ENCODE assay signal across 8 cellular contexts in genomic region chrX:129600981-129601424, GRCh38. TPM values are rescaled to one million over a fixed set of nuclear protein-coding genes. Genes with fewer than 3 reads are reported as not detected.
DNase-seq lines count a peak whose midpoint lies in the region; ATAC-seq, FAIRE-seq and TF ChIP-seq lines count a peak whose summit lies in the region.

No MANE protein-coding gene starts in this region.

- H3K9me3 Mint-ChIP-seq in CD4-positive, CD25-positive, alpha-beta regulatory T cell: no peaks in the 10 kb centered on the region

- no peak overlapping the region for H3K27ac Mint-ChIP-seq in CD4-positive, CD25-positive, alpha-beta regulatory T cell

- peak overlapping the region in 1 of 4 donors; percentile 43 for H3K4me3 Mint-ChIP-seq in CD4-positive, CD25-positive, alpha-beta regulatory T cell

- peaks cover 14% of the 10 kb centered on the region for H3K27me3 Mint-ChIP-seq in CD4-positive, CD25-positive, alpha-beta regulatory T cell

- FAIRE-seq in GM19239 (lab: Jason Lieb, UNC): peak; percentile 87

- intact Hi-C loops in aorta (cut with DNase I): loop anchor here (10.0 kb wide), 2 partner anchors 124 to 594 kb away; no protein-coding TSS in a partner anchor

- ATAC-seq in CD4-positive, CD25-positive, alpha-beta regulatory T cell (ENCODE audit: low read depth in 2 of 2): peak; percentile 36 to 38
- ATAC-seq in HG03439 (IDR thresholded peaks at IDR 0.05; ENCODE audit: unreplicated experiment): no peak
- ATAC-seq in aorta (ENCODE audit: low FRiP score): no peak

- no peaks in the 10 kb centered on the region for H3K9me3 ChIP-seq in CD4-positive, CD25-positive, alpha-beta regulatory T cell (ENCODE audit: control insufficient read depth in 2 of 2, low read length in 2 of 2)
- no peaks in the 10 kb centered on the region for H3K9me3 ChIP-seq in Peyer's patch
- no peaks in the 10 kb centered on the region for H3K9me3 ChIP-seq in aorta (ENCODE audit: control insufficient read depth, low read length)

- TF ChIP-seq CTCF in Peyer's patch (IDR thresholded peaks at IDR 0.05): peak; percentile 5 to 54 (median 48)

- TF ChIP-seq POLR2A in Peyer's patch (IDR thresholded peaks at IDR 0.05): no peak

- H3K36me3 Mint-ChIP-seq in CD4-positive, CD25-positive, alpha-beta regulatory T cell: no peaks in the 10 kb centered on the region

- no peaks in the 10 kb centered on the region for H3K27me3 ChIP-seq in CD4-positive, CD25-positive, alpha-beta regulatory T cell (ENCODE audit: control insufficient read depth, insufficient read depth, low read length)
- H3K27me3 ChIP-seq in Peyer's patch (no peaks in the 10 kb centered on the region), aorta (ENCODE audit: control insufficient read depth in 1 of 2, insufficient read depth in 2 of 2, low read length in 1 of 2) (no peaks in the 10 kb centered on the region)

- H3K4me3 ChIP-seq in CD4-positive, CD25-positive, alpha-beta regulatory T cell (ENCODE audit: low read depth, low read length): no peak overlapping the region
- H3K4me3 ChIP-seq in Peyer's patch (no peak overlapping the region), aorta (ENCODE audit: low read length in 2 of 2) (no peak overlapping the region)

- no peaks in the 10 kb centered on the region for H3K36me3 ChIP-seq in CD4-positive, CD25-positive, alpha-beta regulatory T cell (ENCODE audit: control insufficient read depth, insufficient read depth, low read length)
- no peaks in the 10 kb centered on the region for H3K36me3 ChIP-seq in Peyer's patch
- no peaks in the 10 kb centered on the region for H3K36me3 ChIP-seq in aorta (ENCODE audit: control insufficient read depth in 1 of 2, insufficient read depth in 2 of 2, low read length in 1 of 2)

- H3K4me1 ChIP-seq in CD4-positive, CD25-positive, alpha-beta regulatory T cell (ENCODE audit: control insufficient read depth, insufficient read depth, low read length, poor library complexity, severe bottlenecking): peaks cover 8% of the 10 kb centered on the region
- H3K4me1 ChIP-seq in Peyer's patch (peaks cover 0 to 13% (median 0%) of the 10 kb centered on the region in 4 donors), aorta (ENCODE audit: control insufficient read depth in 1 of 2, insufficient read depth in 2 of 2, low read length in 2 of 2) (no peaks in the 10 kb centered on the region)

- DNase-seq in CD4-positive, CD25-positive, alpha-beta regulatory T cell: peak in 2 of 3 donors; percentile 31 to 52
- DNase-seq in GM19239 (ENCODE audit: insufficient read length, low spot score) (no peak), Peyer's patch (no peak), epidermal melanocyte (ENCODE audit: insufficient read length, low spot score) (peak; percentile 41), myocyte (ENCODE audit: low read depth) (peak; percentile 19), aorta (no peak), activated gamma-delta T cell (lab: John Stamatoyannopoulos, UW) (no peak)

- no peak overlapping the region for H3K27ac ChIP-seq in CD4-positive, CD25-positive, alpha-beta regulatory T cell (ENCODE audit: insufficient read depth, low read length, poor library complexity, severe bottlenecking)
- H3K27ac ChIP-seq in Peyer's patch (no peak overlapping the region), aorta (ENCODE audit: low read depth in 1 of 2, low read length in 2 of 2) (peak overlapping the region in 1 of 2 donors; percentile 75)

- peaks cover 0 to 35% (median 10%) of the 10 kb centered on the region in 4 donors for H3K4me1 Mint-ChIP-seq in CD4-positive, CD25-positive, alpha-beta regulatory T cell

- WGBS in aorta, 2 donors: 20 to 28% methylated on average over 11 of the region's 11 CpGs

RNA-seq across cellular contexts. Expression of gene APLN, which starts 53.8 kb away (rescaled TPM):
- total RNA-seq in CD4-positive, CD25-positive, alpha-beta regulatory T cell: not detected
- not detected for polyA plus RNA-seq in CD4-positive, CD25-positive, alpha-beta regulatory T cell
- total RNA-seq in Peyer's patch (under 1 TPM in 2 of 4 donors, not detected in 2; 0.27 to 0.35 TPM), myocyte (0.43 and 0.94 TPM in 2 replicates), aorta (10 to 100 TPM; 11.0 to 24.0 TPM)
- polyA plus RNA-seq in myocyte (2012): 2.7 TPM
- 1 to 10 TPM in 1 of 2 donors, under 1 TPM in 1; 0.08 to 2.3 TPM for polyA plus RNA-seq in aorta

Comparison
In these comparisons a context has a peak if more than half of its experiments do, and no peak if none do; other contexts are left out.
1. ATAC-seq: peak in CD4-positive, CD25-positive, alpha-beta regulatory T cell (2 of 2); none in HG03439 (single experiment) and aorta (single experiment).
2. DNase-seq: peak in CD4-positive, CD25-positive, alpha-beta regulatory T cell (2 of 3), epidermal melanocyte (single experiment) and myocyte (single experiment); none in GM19239 (single experiment), Peyer's patch (0 of 3), aorta (0 of 2) and activated gamma-delta T cell (single experiment).